Comparison of ENCODE assay signal across 28 cellular contexts in genomic region chr12:28794796-28795195, GRCh38.
DNase-seq lines count a peak whose midpoint lies in the region; ATAC-seq and TF ChIP-seq lines count a peak whose summit lies in the region.
"Had no signal": no experiment of that assay in that cellular context is flagged by ENCODE, and none has a peak within 500 bp of the region (broad histone marks: within the 10 kb centered on the region; RNA-seq: fewer than 3 reads in every experiment).

No MANE protein-coding gene starts in this region.

- H3K27me3 Mint-ChIP-seq in brain = no peaks in the 10 kb centered on the region
- H3K27me3 Mint-ChIP-seq: B cell had no signal

- H3K36me3 Mint-ChIP-seq in brain = no peaks in the 10 kb centered on the region
- H3K36me3 Mint-ChIP-seq: CD8-positive, alpha-beta T cell had no signal

- no peaks in the 10 kb centered on the region for H3K27me3 ChIP-seq in GM23248 (replicated peaks; ENCODE audit: insufficient read depth)
- no peaks in the 10 kb centered on the region for H3K27me3 ChIP-seq in osteoblast (ENCODE audit: insufficient read depth, low read length)
- H3K27me3 ChIP-seq in A673 (replicated peaks; ENCODE audit: insufficient read depth, low read depth, low read length, poor library complexity) = no peaks in the 10 kb centered on the region

- H3K27ac Mint-ChIP-seq in brain = peak overlapping the region in 1 of 5 experiments; percentile 66
- H3K27ac Mint-ChIP-seq: B cell; CD8-positive, alpha-beta T cell; T-helper 17 cell had no signal

- H2AFZ ChIP-seq in GM23248 (peak overlapping the region; percentile 79), osteoblast (ENCODE audit: low read length) (peak overlapping the region; percentile 68)

- H3K27ac ChIP-seq in GM23248 (no peak overlapping the region), osteoblast (ENCODE audit: low read depth, low read length) (no peak overlapping the region), A673 (ENCODE audit: low read depth, low read length, poor library complexity, severe bottlenecking) (no peak overlapping the region)
- H3K27ac ChIP-seq: C4-2B, RWPE1, SK-N-MC had no signal

- BruUV-seq in A673 (replicated peaks; lab: Mats Ljungman, UMichigan) = no TSS peak

- POLR2A ChIA-PET in A673 (lab: Charles Lee; ENCODE audit: low non-redundant PET) = no interaction called here

- DNase-seq in GM23248 = peak; percentile 8
- peak; percentile 2 for DNase-seq in NCI-H446 treated with DMSO at 0.1 percent for 48 hours (lab: John Stamatoyannopoulos, UW)
- no peak for DNase-seq in osteoblast (ENCODE audit: insufficient read length, low spot score, missing footprints)
- DNase-seq in A673 (ENCODE audit: low spot score) = no peak
- DNase-seq in AG08395 (ENCODE audit: low spot score) = no peak
- DNase-seq: CD8-positive, alpha-beta T cell; DMS 273 treated with DMSO at 0.1 percent for 48 hours; DMS79 treated with DMSO at 0.1 percent for 48 hours; GF-D8; HCEC 1CT; Kasumi-1; NCI-H1105; NCI-H1436 treated with DMSO at 0.1 percent for 48 hours; NCI-H187 treated with DMSO at 0.1 percent for 48 hours; NCI-H2171 treated with DMSO at 0.1 percent for 48 hours; NCI-H526; SHP77; T-helper 17 cell had no signal

- no peaks in the 10 kb centered on the region for H3K9me2 ChIP-seq in GM23248 (ENCODE audit: insufficient read depth)

- no peak overlapping the region for H3K9ac ChIP-seq in GM23248

- intact Hi-C loops in A673 (cut with micrococcal nuclease; ENCODE audit: unreplicated experiment) = no loop called here

- H3K4me3 Mint-ChIP-seq in brain = peak overlapping the region in 3 of 5 experiments; percentile 26 to 56 (median 39)
- H3K4me3 Mint-ChIP-seq: B cell; CD8-positive, alpha-beta T cell; T-helper 17 cell had no signal

- H3K36me3 ChIP-seq in GM23248 (ENCODE audit: low read depth) (no peaks in the 10 kb centered on the region), osteoblast (ENCODE audit: insufficient read depth, low read length) (no peaks in the 10 kb centered on the region), A673 (ENCODE audit: insufficient read depth, low read length, poor library complexity, severe bottlenecking) (no peaks in the 10 kb centered on the region)

- H3K9me3 ChIP-seq in GM23248 (ENCODE audit: low read depth) = no peaks in the 10 kb centered on the region
- H3K9me3 ChIP-seq in osteoblast (ENCODE audit: low read depth, low read length) = no peaks in the 10 kb centered on the region
- H3K9me3 ChIP-seq in A673 (ENCODE audit: low read depth, low read length, poor library complexity, severe bottlenecking) = no peaks in the 10 kb centered on the region

- in situ Hi-C loops in GM23248 (cut with MboI) = no loop called here

- H3K79me2 ChIP-seq in GM23248 (ENCODE audit: insufficient read depth) = no peaks in the 10 kb centered on the region
- no peaks in the 10 kb centered on the region for H3K79me2 ChIP-seq in osteoblast (ENCODE audit: insufficient read depth, low read length)

- no peaks in the 10 kb centered on the region for H3F3A ChIP-seq in GM23248 (ENCODE audit: insufficient read depth)

- peaks cover 21% of the 10 kb centered on the region for H3K4me1 Mint-ChIP-seq in brain
- H3K4me1 Mint-ChIP-seq: B cell, T-helper 17 cell had no signal

- H3K4me1 ChIP-seq in GM23248 (ENCODE audit: insufficient read depth) (peaks cover 7% of the 10 kb centered on the region), osteoblast (ENCODE audit: insufficient read depth, low read length) (peaks cover 5% of the 10 kb centered on the region), A673 (ENCODE audit: insufficient read depth, low read length, poor library complexity, severe bottlenecking) (no peaks in the 10 kb centered on the region)

- H3K4me3 ChIP-seq in GM23248 (peak overlapping the region; percentile 10; the same call in 1 of the 2 replicates), osteoblast (ENCODE audit: insufficient read depth, low read length) (no peak overlapping the region), A673 (ENCODE audit: low read depth, low read length, poor library complexity, severe bottlenecking) (no peak overlapping the region)
- H3K4me3 ChIP-seq: K562, SK-N-MC had no signal

- H4K20me1 ChIP-seq in GM23248 (ENCODE audit: insufficient read depth) (no peaks in the 10 kb centered on the region), osteoblast (ENCODE audit: insufficient read depth, low read length) (no peaks in the 10 kb centered on the region)

- CTCF ChIA-PET in A673 (lab: Charles Lee) = no interaction called here

- H3K9me3 Mint-ChIP-seq in brain = peaks cover 0 to 6% (median 0%) of the 10 kb centered on the region in 5 experiments
- H3K9me3 Mint-ChIP-seq: CD8-positive, alpha-beta T cell had no signal

- H3K4me2 ChIP-seq in GM23248 (ENCODE audit: unreplicated experiment) (no peak overlapping the region), osteoblast (ENCODE audit: insufficient read depth, low read length) (no peak overlapping the region)

- no peak for TF ChIP-seq CTCF in brain (conservative IDR thresholded peaks at IDR 0.05)
- TF ChIP-seq CTCF in osteoblast (IDR thresholded peaks at IDR 0.05; ENCODE audit: extremely low read depth, low read depth, low read length) = no peak
- no peak for TF ChIP-seq CTCF in A673 (conservative IDR thresholded peaks at IDR 0.05; ENCODE audit: low read depth, low read length)

- ATAC-seq in GM21528 (IDR thresholded peaks at IDR 0.05; ENCODE audit: low FRiP score, unreplicated experiment) (no peak), HG02938 (IDR thresholded peaks at IDR 0.05; ENCODE audit: unreplicated experiment) (no peak)
- ATAC-seq: CD8-positive, alpha-beta T cell; HepG2; K562; Panc1; T-helper 17 cell had no signal

- WGBS in GM23248 (ENCODE audit: low coverage in 1 of 2, low lambda C conversion rate in 2 of 2, missing lambda C conversion rate in 2 of 2), 2 experiments = 14 to 22% methylated on average over 4 of the region's 4 CpGs

Comparison
In these comparisons a context has a peak if more than half of its experiments do, and no peak if none do; other contexts are left out.
1. DNase-seq: peak in GM23248 (single experiment) and NCI-H446 treated with DMSO at 0.1 percent for 48 hours (single experiment); none in osteoblast (single experiment), A673 (single experiment) and AG08395 (single experiment).